18 cellular contexts compared by ENCODE assay signal in the genomic region with DNA sequence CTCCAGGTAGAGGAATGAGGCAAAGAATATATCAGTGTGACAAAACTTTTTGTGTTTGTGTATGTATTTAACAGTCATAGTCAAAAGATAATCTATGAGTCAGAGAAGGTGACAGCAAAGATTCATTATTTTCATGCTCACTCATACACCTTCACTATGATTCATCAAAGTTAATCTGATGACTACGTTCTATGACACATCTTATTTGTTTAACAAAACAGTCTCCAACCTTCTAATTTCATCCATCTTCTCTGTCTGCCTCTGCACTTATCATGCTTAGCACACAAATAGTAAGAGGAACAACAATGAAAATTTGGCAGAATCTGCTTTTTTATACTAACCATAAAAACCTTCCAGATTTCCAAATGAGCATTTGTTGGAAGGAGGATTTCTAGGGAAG.
DNase-seq lines count a peak whose midpoint lies in the region; ATAC-seq and TF ChIP-seq lines count a peak whose summit lies in the region.
"Had no signal": no experiment of that assay in that cellular context is flagged by ENCODE, and none has a peak within 500 bp of the region (broad histone marks: within the 10 kb centered on the region; RNA-seq: fewer than 3 reads in every experiment).

No MANE protein-coding gene starts in this region.

- H3K27ac ChIP-seq in SK-N-SH (ENCODE audit: low read depth in 2 of 2, low read length in 1 of 2) (no peak overlapping the region), fibroblast of lung (ENCODE audit: insufficient read depth, low read length) (no peak overlapping the region), trophoblast cell (ENCODE audit: low read depth, low read length) (no peak overlapping the region)
- H3K27ac ChIP-seq: C4-2B had no signal

- no peak overlapping the region for H4K8ac ChIP-seq in trophoblast cell (ENCODE audit: low read depth, low read length)

- no peaks in the 10 kb centered on the region for H4K20me1 ChIP-seq in SK-N-SH (ENCODE audit: insufficient read depth)
- no peaks in the 10 kb centered on the region for H4K20me1 ChIP-seq in fibroblast of lung (ENCODE audit: control insufficient read depth, extremely low read depth, insufficient read depth, low read length)

- H3K36me3 ChIP-seq in SK-N-SH (replicated peaks in 1 of 2; ENCODE audit: control insufficient read depth in 1 of 2, insufficient read depth in 2 of 2, low read length in 1 of 2) (no peaks in the 10 kb centered on the region), fibroblast of lung (ENCODE audit: control insufficient read depth, insufficient read depth, low read length) (no peaks in the 10 kb centered on the region), trophoblast cell (ENCODE audit: control insufficient read depth in 1 of 2, insufficient read depth in 2 of 2, low read length in 2 of 2) (no peaks in the 10 kb centered on the region)
- H3K36me3 ChIP-seq: esophagus squamous epithelium had no signal

- H3K27me3 ChIP-seq in SK-N-SH (ENCODE audit: insufficient read depth) = no peaks in the 10 kb centered on the region
- no peaks in the 10 kb centered on the region for H3K27me3 ChIP-seq in fibroblast of lung (ENCODE audit: control insufficient read depth, insufficient read depth, low read length)
- H3K27me3 ChIP-seq in trophoblast cell (ENCODE audit: insufficient read depth, low read length) = no peaks in the 10 kb centered on the region
- H3K27me3 ChIP-seq: esophagus squamous epithelium had no signal

- peak; percentile 64 for ATAC-seq in stimulated activated effector memory CD8-positive, alpha-beta T cell treated with anti-CD3 and anti-CD28 coated beads, Interleukin-12 subunit alpha, Interleukin-12 subunit beta, amount 100 ng/mL, for 72 hours
- ATAC-seq in GM18502 (IDR thresholded peaks at IDR 0.05; ENCODE audit: poor library complexity, unreplicated experiment) (no peak), GM18505 (IDR thresholded peaks at IDR 0.05; ENCODE audit: unreplicated experiment) (no peak)
- ATAC-seq: GM12878; natural killer cell treated with Interleukin-12 subunit alpha and Interleukin-12 subunit beta and Interleukin-15 and Interleukin-18, amount 100 ng/mL, for 72 hours had no signal

- H3K4me3 Mint-ChIP-seq in stimulated activated effector memory CD8-positive, alpha-beta T cell treated with anti-CD3 and anti-CD28 coated beads, Interleukin-12 subunit alpha, Interleukin-12 subunit beta, amount 100 ng/mL, for 72 hours = no peak overlapping the region
- H3K4me3 Mint-ChIP-seq: activated naive CD4-positive, alpha-beta T cell treated with anti-CD3 and anti-CD28 coated beads, Interleukin-2, amount 50 U/mL, for 24 hours; natural killer cell treated with Interleukin-12 subunit alpha and Interleukin-12 subunit beta and Interleukin-15 and Interleukin-18, amount 100 ng/mL, for 72 hours had no signal

- no peaks in the 10 kb centered on the region for H3F3A ChIP-seq in SK-N-SH (replicated peaks; ENCODE audit: insufficient read depth)

- H3K23ac ChIP-seq in trophoblast cell (ENCODE audit: low read length) = no peak overlapping the region

- no peak overlapping the region for H2BK12ac ChIP-seq in trophoblast cell (ENCODE audit: low read length)

- CTCF ChIA-PET in SK-N-SH (lab: Yijun Ruan, JAX) = no interaction called here

- no peak overlapping the region for H3K4me3 ChIP-seq in SK-N-SH (ENCODE audit: low read depth in 2 of 2, low read length in 1 of 2)
- no peak overlapping the region for H3K4me3 ChIP-seq in fibroblast of lung (replicated peaks in 1 of 4; ENCODE audit: control extremely low read depth in 1 of 4, insufficient read depth in 1 of 4, low read depth in 3 of 4, low read length in 4 of 4)
- no peak overlapping the region for H3K4me3 ChIP-seq in trophoblast cell (ENCODE audit: low read depth, low read length)
- H3K4me3 ChIP-seq: esophagus squamous epithelium, GM12878, lung had no signal

- 20% methylated on average over 1 of the region's 1 CpG for WGBS in SK-N-SH (ENCODE audit: low lambda C conversion rate)
- WGBS in trophoblast cell (ENCODE audit: extremely low coverage, insufficient coverage, insufficient read length) = no CpG with 5 or more reads among the region's 1 CpG

- no peak overlapping the region for H3K18ac ChIP-seq in trophoblast cell (ENCODE audit: low read length)

- DNase-seq in HS-27A (ENCODE audit: low read depth) = peak; percentile 31
- DNase-seq in SK-N-SH = no peak
- DNase-seq in fibroblast of lung (ENCODE audit: low read depth in 2 of 2) = peak; percentile 43 to 94
- no peak for DNase-seq in stimulated activated effector memory CD8-positive, alpha-beta T cell treated with anti-CD3 and anti-CD28 coated beads, Interleukin-12 subunit alpha, Interleukin-12 subunit beta, amount 100 ng/mL, for 72 hours (ENCODE audit: low spot score in 2 of 2)
- DNase-seq in OCI-M1 (lab: John Stamatoyannopoulos, UW) = no peak
- no peak for DNase-seq in trophoblast cell
- DNase-seq: activated CD4-positive, CD25-positive, alpha-beta regulatory T cell; activated CD8-positive, alpha-beta memory T cell treated with anti-CD3 and anti-CD28 coated beads, Interleukin-2, amount 50 U/mL, for 4 hours; EL; esophagus squamous epithelium; NCI-H1092 had no signal

- H3K79me2 ChIP-seq in SK-N-SH (ENCODE audit: insufficient read depth) (no peaks in the 10 kb centered on the region), fibroblast of lung (ENCODE audit: control insufficient read depth, insufficient read depth, low read length) (no peaks in the 10 kb centered on the region), trophoblast cell (ENCODE audit: control insufficient read depth, insufficient read depth, low read length, poor library complexity) (no peaks in the 10 kb centered on the region)

- no peaks in the 10 kb centered on the region for H3K4me1 Mint-ChIP-seq in stimulated activated effector memory CD8-positive, alpha-beta T cell treated with anti-CD3 and anti-CD28 coated beads, Interleukin-12 subunit alpha, Interleukin-12 subunit beta, amount 100 ng/mL, for 72 hours
- H3K4me1 Mint-ChIP-seq: activated naive CD4-positive, alpha-beta T cell treated with anti-CD3 and anti-CD28 coated beads, Interleukin-2, amount 50 U/mL, for 24 hours had no signal

- no peaks in the 10 kb centered on the region for H3K9me3 ChIP-seq in SK-N-SH
- no peaks in the 10 kb centered on the region for H3K9me3 ChIP-seq in fibroblast of lung (ENCODE audit: control insufficient read depth, insufficient read depth, low read depth, low read length)
- H3K9me3 ChIP-seq in trophoblast cell (ENCODE audit: insufficient read depth, low read depth, low read length) = no peaks in the 10 kb centered on the region
- H3K9me3 ChIP-seq: esophagus squamous epithelium had no signal

- no peak overlapping the region for H2BK5ac ChIP-seq in trophoblast cell (ENCODE audit: low read depth, low read length, poor library complexity)

- no peaks in the 10 kb centered on the region for H3K36me3 Mint-ChIP-seq in stimulated activated effector memory CD8-positive, alpha-beta T cell treated with anti-CD3 and anti-CD28 coated beads, Interleukin-12 subunit alpha, Interleukin-12 subunit beta, amount 100 ng/mL, for 72 hours
- H3K36me3 Mint-ChIP-seq: activated naive CD4-positive, alpha-beta T cell treated with anti-CD3 and anti-CD28 coated beads, Interleukin-2, amount 50 U/mL, for 24 hours; natural killer cell treated with Interleukin-12 subunit alpha and Interleukin-12 subunit beta and Interleukin-15 and Interleukin-18, amount 100 ng/mL, for 72 hours had no signal

- H3K79me1 ChIP-seq in trophoblast cell (ENCODE audit: low read length) = no peaks in the 10 kb centered on the region

- H3K4me2 ChIP-seq in SK-N-SH (no peak overlapping the region), fibroblast of lung (ENCODE audit: extremely low read depth, insufficient read depth, low read length) (no peak overlapping the region), trophoblast cell (ENCODE audit: low read length) (no peak overlapping the region)

- no peak for TF ChIP-seq RAD21 in SK-N-SH (IDR thresholded peaks at IDR 0.05; ENCODE audit: low read length)

- H3K4ac ChIP-seq in trophoblast cell (ENCODE audit: low read depth, low read length) = no peak overlapping the region

- no peak overlapping the region for H4K91ac ChIP-seq in trophoblast cell (ENCODE audit: low read depth, low read length)

- H3K9me2 ChIP-seq in SK-N-SH = no peaks in the 10 kb centered on the region

- H3K4me1 ChIP-seq in SK-N-SH (ENCODE audit: control insufficient read depth in 1 of 2, insufficient read depth in 2 of 2, low read depth in 1 of 2, low read length in 1 of 2) = no peaks in the 10 kb centered on the region
- H3K4me1 ChIP-seq in fibroblast of lung (ENCODE audit: control insufficient read depth, extremely low read depth, insufficient read depth, low read length) = no peaks in the 10 kb centered on the region
- H3K4me1 ChIP-seq in trophoblast cell (ENCODE audit: control insufficient read depth in 1 of 2, insufficient read depth in 2 of 2, low read length in 2 of 2) = no peaks in the 10 kb centered on the region

- no peak overlapping the region for H3K14ac ChIP-seq in trophoblast cell (ENCODE audit: low read length)

- H4K12ac ChIP-seq in trophoblast cell (ENCODE audit: low read depth, low read length) = no peak overlapping the region

- H2AK5ac ChIP-seq in trophoblast cell (ENCODE audit: low read length) = no peak overlapping the region

- no peak for TF ChIP-seq POLR2A in GM18505 (IDR thresholded peaks at IDR 0.05; ENCODE audit: borderline replicate concordance, extremely low read depth, insufficient read depth, insufficient read length)

- no peak overlapping the region for H3K27ac Mint-ChIP-seq in stimulated activated effector memory CD8-positive, alpha-beta T cell treated with anti-CD3 and anti-CD28 coated beads, Interleukin-12 subunit alpha, Interleukin-12 subunit beta, amount 100 ng/mL, for 72 hours
- H3K27ac Mint-ChIP-seq: activated naive CD4-positive, alpha-beta T cell treated with anti-CD3 and anti-CD28 coated beads, Interleukin-2, amount 50 U/mL, for 24 hours; natural killer cell treated with Interleukin-12 subunit alpha and Interleukin-12 subunit beta and Interleukin-15 and Interleukin-18, amount 100 ng/mL, for 72 hours had no signal

- TF ChIP-seq EP300 in SK-N-SH (IDR thresholded peaks at IDR 0.05; ENCODE audit: borderline replicate concordance in 1 of 2, low read depth in 1 of 2, low read length in 1 of 2) = no peak

- H3K9me3 Mint-ChIP-seq in stimulated activated effector memory CD8-positive, alpha-beta T cell treated with anti-CD3 and anti-CD28 coated beads, Interleukin-12 subunit alpha, Interleukin-12 subunit beta, amount 100 ng/mL, for 72 hours = peaks cover 15% of the 10 kb centered on the region

- TF ChIP-seq CTCF in SK-N-SH (IDR thresholded peaks at IDR 0.05) (no peak), fibroblast of lung (conservative IDR thresholded peaks at IDR 0.05 in 1 of 2, IDR thresholded peaks at IDR 0.05 in 1 of 2; ENCODE audit: low read depth in 1 of 2, low read length in 2 of 2) (no peak)

- H3K9ac ChIP-seq in SK-N-SH = no peak overlapping the region
- no peak overlapping the region for H3K9ac ChIP-seq in fibroblast of lung (ENCODE audit: insufficient read depth, low read length)
- H3K9ac ChIP-seq in trophoblast cell (ENCODE audit: low read length) = no peak overlapping the region

- no peak overlapping the region for H2BK120ac ChIP-seq in trophoblast cell (ENCODE audit: insufficient read depth, low read length, poor library complexity)

- no peak overlapping the region for H2AFZ ChIP-seq in SK-N-SH (ENCODE audit: low read depth)
- no peak overlapping the region for H2AFZ ChIP-seq in fibroblast of lung (ENCODE audit: low read length)
- no peak overlapping the region for H2AFZ ChIP-seq in trophoblast cell (ENCODE audit: insufficient read depth, low read length, poor library complexity)

- POLR2A ChIA-PET in SK-N-SH (lab: Yijun Ruan, JAX) = no interaction called here

Comparison
In these comparisons a context has a peak if more than half of its experiments do, and no peak if none do; other contexts are left out.
1. DNase-seq: peak in HS-27A (single experiment) and fibroblast of lung (2 of 2); none in SK-N-SH (single experiment), stimulated activated effector memory CD8-positive, alpha-beta T cell treated with anti-CD3 and anti-CD28 coated beads, Interleukin-12 subunit alpha, Interleukin-12 subunit beta, amount 100 ng/mL, for 72 hours (0 of 2), OCI-M1 (single experiment) and trophoblast cell (0 of 2).